8 cellular contexts compared by ENCODE assay signal in the genomic region with DNA sequence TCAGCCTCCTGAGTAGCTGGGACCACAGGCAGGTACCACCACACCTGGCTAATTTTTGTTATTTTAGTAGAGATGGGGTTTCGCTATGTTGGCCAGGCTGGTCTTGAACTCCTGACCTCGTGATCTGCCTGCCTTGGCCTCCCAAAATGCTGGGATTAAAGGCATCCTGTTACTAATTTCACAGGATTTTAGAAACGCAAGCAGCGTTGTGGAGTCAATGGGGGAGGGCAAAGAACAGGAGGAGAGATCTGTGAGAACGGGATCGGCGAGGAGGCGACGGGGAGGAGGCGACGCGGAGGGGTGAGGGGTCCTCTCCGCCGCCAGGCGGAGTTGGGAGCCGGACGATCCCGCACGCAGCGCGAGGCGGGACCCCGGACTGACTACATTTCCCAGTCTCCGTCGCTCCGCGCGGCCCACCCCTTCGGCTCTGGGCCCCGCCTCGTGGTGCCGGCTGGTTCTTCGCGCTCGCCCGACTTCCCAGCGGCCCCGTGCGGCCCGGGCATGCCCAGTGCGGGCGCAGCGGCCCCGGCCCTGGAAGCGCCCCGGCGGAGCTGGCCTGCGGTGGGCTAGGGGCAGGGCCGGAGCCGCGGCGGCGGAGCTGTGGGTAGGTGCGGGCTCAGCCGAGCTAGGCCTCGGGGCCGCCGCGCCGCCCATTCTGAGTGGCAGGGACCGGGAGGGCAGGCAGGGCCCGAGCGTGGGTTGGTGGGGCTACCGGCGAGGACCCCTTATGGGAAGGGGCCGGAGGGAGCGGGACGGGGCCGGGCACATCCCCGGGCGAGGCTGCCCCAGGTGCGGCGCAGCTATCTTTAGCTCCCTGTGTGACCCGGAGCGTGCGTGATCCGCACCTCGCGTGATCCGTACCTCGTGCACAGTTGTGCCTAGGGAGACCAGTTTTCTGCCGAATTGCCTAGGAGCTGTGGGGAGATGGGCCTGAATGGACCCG. TPM values are rescaled to one million over a fixed set of nuclear protein-coding genes. Genes with fewer than 3 reads are reported as not detected.
A peak's percentile ranks its signal among the peaks of the same experiment; 100 is the strongest.
DNase-seq lines count a peak whose midpoint lies in the region; FAIRE-seq and TF ChIP-seq lines count a peak whose summit lies in the region.

A gene (plus strand): TSS at position 508 of the 943 bp plus-strand sequence. CDS start 3,051 bp downstream, outside the sequence.

- H3K36me3 ChIP-seq in neural cell (ENCODE audit: insufficient read depth, low read length), result no peaks in the 10 kb centered on the region
- peaks cover 11 to 20% (median 16%) of the 10 kb centered on the region in 4 donors for H3K36me3 ChIP-seq in stomach

- TF ChIP-seq EP300 in neural cell (conservative IDR thresholded peaks at IDR 0.05; ENCODE audit: poor library complexity, severe bottlenecking) (peak; percentile 64), stomach (IDR thresholded peaks at IDR 0.05) (no peak)

- peaks cover 25% of the 10 kb centered on the region for H3K79me2 ChIP-seq in neural cell (replicated peaks; ENCODE audit: insufficient read depth, low read length)

- WGBS in stomach, 5 donors, result 1% methylated on average over 27 to 83 of the region's 83 CpGs

- H3K9me2 ChIP-seq in neural cell (ENCODE audit: insufficient read depth, low read length), result no peaks in the 10 kb centered on the region

- no peaks in the 10 kb centered on the region for H4K20me1 ChIP-seq in neural cell (ENCODE audit: insufficient read depth)

- TF ChIP-seq CTCF in neural cell (IDR thresholded peaks at IDR 0.05; ENCODE audit: poor library complexity, severe bottlenecking), result peak; percentile 81
- peak in 5 of 7 experiments; percentile 55 to 83 (median 65) for TF ChIP-seq CTCF in stomach (IDR thresholded peaks at IDR 0.05)

- in situ Hi-C loops in G401 (cut with HindIII; ENCODE audit: low sequenced_read_pairs), result no loop called here

- H3K4me1 ChIP-seq in stomach, result peaks cover 12 to 33% (median 20%) of the 10 kb centered on the region in 4 donors

- H3K4me3 ChIP-seq in neural cell (ENCODE audit: low read length) (peak within 1 kb of the TSS; percentile 100), stomach (peak within 1 kb of the TSS; percentile 88 to 99 (median 90))

- H3K27ac ChIP-seq in neural cell (ENCODE audit: low read length) (peak within 1 kb of the TSS; percentile 61), stomach (peak within 1 kb of the TSS; percentile 76 to 97 (median 88))

- peak; percentile 75 for TF ChIP-seq RAD21 in neural cell (conservative IDR thresholded peaks at IDR 0.05)

- peak within 1 kb of the TSS; percentile 96 for H3K4me2 ChIP-seq in neural cell (ENCODE audit: low read length)

- H3F3A ChIP-seq in neural cell (ENCODE audit: insufficient read depth, low read length, poor library complexity, severe bottlenecking), result no peaks in the 10 kb centered on the region

- peak within 1 kb of the TSS; percentile 80 for H2AFZ ChIP-seq in neural cell (ENCODE audit: low read depth, low read length)

- DNase-seq in G401 (ENCODE audit: low spot score) (peak; percentile 89), H54 (ENCODE audit: insufficient read length, low spot score) (peak; percentile 80), LoVo (ENCODE audit: low spot score) (peak; percentile 92), SHP77 (lab: John Stamatoyannopoulos, UW) (peak; percentile 86 to 88), fibroblast of the conjunctiva (ENCODE audit: low read depth) (peak; percentile 79), stomach (peak; percentile 92)
- DNase-seq in activated effector memory CD4-positive, alpha-beta T cell treated with anti-CD3 and anti-CD28 coated beads, Interleukin-2, amount 50 U/mL, for 16 hours, result peak; percentile 96

- FAIRE-seq in H54 (lab: Jason Lieb, UNC), result no peak

- intact Hi-C loops in stomach (cut with DNase I; ENCODE audit: low total_unique reads), result no loop called here

- peak within 1 kb of the TSS; percentile 83 for H3K9ac ChIP-seq in neural cell (ENCODE audit: low read length)

- H3K27me3 ChIP-seq in neural cell (ENCODE audit: insufficient read depth, low read depth, low read length) (no peaks in the 10 kb centered on the region), stomach (no peaks in the 10 kb centered on the region)

- TF ChIP-seq POLR2A in H54 (IDR thresholded peaks at IDR 0.05; ENCODE audit: low read depth, low read length) (peak; percentile 68), stomach (IDR thresholded peaks at IDR 0.05) (no peak)

- H3K9me3 ChIP-seq in neural cell (ENCODE audit: low read length) (no peaks in the 10 kb centered on the region), stomach (no peaks in the 10 kb centered on the region)

TF ChIP-seq in neural cell, 6 proteins besides CTCF, POLR2A, EP300 and RAD21:
- no peak for TF ChIP-seq EZH2 (IDR thresholded peaks at IDR 0.05; ENCODE audit: borderline replicate concordance, insufficient read depth, low read length, poor library complexity, severe bottlenecking)
- TF ChIP-seq POLR2AphosphoS5 (IDR thresholded peaks at IDR 0.05), result peak; percentile 24
- no peak for TF ChIP-seq TAF1 (IDR thresholded peaks at IDR 0.05; ENCODE audit: low read depth)
- peak; percentile 93 for TF ChIP-seq MXI1 (conservative IDR thresholded peaks at IDR 0.05; ENCODE audit: poor library complexity, severe bottlenecking)
- TF ChIP-seq, protein P1, sequence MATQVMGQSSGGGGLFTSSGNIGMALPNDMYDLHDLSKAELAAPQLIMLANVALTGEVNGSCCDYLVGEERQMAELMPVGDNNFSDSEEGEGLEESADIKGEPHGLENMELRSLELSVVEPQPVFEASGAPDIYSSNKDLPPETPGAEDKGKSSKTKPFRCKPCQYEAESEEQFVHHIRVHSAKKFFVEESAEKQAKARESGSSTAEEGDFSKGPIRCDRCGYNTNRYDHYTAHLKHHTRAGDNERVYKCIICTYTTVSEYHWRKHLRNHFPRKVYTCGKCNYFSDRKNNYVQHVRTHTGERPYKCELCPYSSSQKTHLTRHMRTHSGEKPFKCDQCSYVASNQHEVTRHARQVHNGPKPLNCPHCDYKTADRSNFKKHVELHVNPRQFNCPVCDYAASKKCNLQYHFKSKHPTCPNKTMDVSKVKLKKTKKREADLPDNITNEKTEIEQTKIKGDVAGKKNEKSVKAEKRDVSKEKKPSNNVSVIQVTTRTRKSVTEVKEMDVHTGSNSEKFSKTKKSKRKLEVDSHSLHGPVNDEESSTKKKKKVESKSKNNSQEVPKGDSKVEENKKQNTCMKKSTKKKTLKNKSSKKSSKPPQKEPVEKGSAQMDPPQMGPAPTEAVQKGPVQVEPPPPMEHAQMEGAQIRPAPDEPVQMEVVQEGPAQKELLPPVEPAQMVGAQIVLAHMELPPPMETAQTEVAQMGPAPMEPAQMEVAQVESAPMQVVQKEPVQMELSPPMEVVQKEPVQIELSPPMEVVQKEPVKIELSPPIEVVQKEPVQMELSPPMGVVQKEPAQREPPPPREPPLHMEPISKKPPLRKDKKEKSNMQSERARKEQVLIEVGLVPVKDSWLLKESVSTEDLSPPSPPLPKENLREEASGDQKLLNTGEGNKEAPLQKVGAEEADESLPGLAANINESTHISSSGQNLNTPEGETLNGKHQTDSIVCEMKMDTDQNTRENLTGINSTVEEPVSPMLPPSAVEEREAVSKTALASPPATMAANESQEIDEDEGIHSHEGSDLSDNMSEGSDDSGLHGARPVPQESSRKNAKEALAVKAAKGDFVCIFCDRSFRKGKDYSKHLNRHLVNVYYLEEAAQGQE (IDR thresholded peaks at IDR 0.05; ENCODE audit: borderline replicate concordance), result no peak
- TF ChIP-seq SMC3 (conservative IDR thresholded peaks at IDR 0.05; ENCODE audit: poor library complexity), result peak; percentile 88

RNA-seq across cellular contexts. Expression of the gene that starts here (rescaled TPM):
- total RNA-seq in G401 (2014; rRNA removed; shearing (Covaris generic)), result 49.4 and 50.5 TPM in 2 replicates
- polyA plus RNA-seq in neural cell, result 92.5 and 100 TPM in 2 replicates
- 63.1 and 77.2 TPM in 2 replicates for polyA minus RNA-seq in neural cell
- total RNA-seq in stomach, result 100 to 1,000 TPM in 4 of 5 donors, 10 to 100 TPM in 1; 52.5 to 169 (median 106) TPM
- 10 to 100 TPM; 42.8 to 70.1 (median 61.4) TPM for polyA plus RNA-seq in stomach

Comparison
In these comparisons a context has a peak if more than half of its experiments do, and no peak if none do; other contexts are left out.
1. Peak in every context shown above with its lines: DNase-seq, H3K4me3 ChIP-seq and H3K27ac ChIP-seq.